Comparison of ENCODE assay signal across 1 cellular context in genomic region chr1:9689011-9689706, GRCh38.
TF ChIP-seq lines count a peak whose summit lies in the region.

No MANE protein-coding gene starts in this region.

TF ChIP-seq in HepG2, 621 proteins besides CTCF, POLR2A, EP300 and RAD21 (continued from another document and continues in another):
- no peak for TF ChIP-seq MAZ (IDR thresholded peaks at IDR 0.05; ENCODE audit: borderline replicate concordance, low read depth, low read length)
- TF ChIP-seq MAZ (CRISPR knock-in tag; IDR thresholded peaks at IDR 0.05; ENCODE audit: low read depth): 0 out of 2 replicates have a peak, but pooled peaks have one; percentile 35
- TF ChIP-seq ZSCAN31 (CRISPR knock-in tag; IDR thresholded peaks at IDR 0.05; ENCODE audit: low read depth): no peak
- TF ChIP-seq ZNF687 (CRISPR knock-in tag; IDR thresholded peaks at IDR 0.05): peak; percentile 62
- 0 out of 2 replicates have a peak, but pooled peaks have one; percentile 44 for TF ChIP-seq HIVEP1 (CRISPR knock-in tag; IDR thresholded peaks at IDR 0.05)
- TF ChIP-seq MNT (IDR thresholded peaks at IDR 0.05): no peak
- TF ChIP-seq NR1H2 (CRISPR knock-in tag; IDR thresholded peaks at IDR 0.05; ENCODE audit: borderline replicate concordance, low read depth): no peak
- no peak for TF ChIP-seq ZNF615 (CRISPR knock-in tag; IDR thresholded peaks at IDR 0.05; ENCODE audit: borderline replicate concordance)
- peak; percentile 54; the same call in 1 of the 2 replicates for TF ChIP-seq MXD1 (CRISPR knock-in tag; IDR thresholded peaks at IDR 0.05)
- peak; percentile 75; the same call in 1 of the 2 replicates for TF ChIP-seq ZMYM2 (CRISPR knock-in tag; IDR thresholded peaks at IDR 0.05)
- TF ChIP-seq KIAA2018 (CRISPR knock-in tag; IDR thresholded peaks at IDR 0.05; ENCODE audit: borderline replicate concordance): no peak
- peak; percentile 42; the same call in 1 of the 2 replicates for TF ChIP-seq ZFY (CRISPR knock-in tag; IDR thresholded peaks at IDR 0.05)
- peak; percentile 21; the same call in 1 of the 2 replicates for TF ChIP-seq KAT2B (IDR thresholded peaks at IDR 0.05; ENCODE audit: borderline replicate concordance, low read depth, low read length)
- TF ChIP-seq TBX3 (IDR thresholded peaks at IDR 0.05; ENCODE audit: borderline replicate concordance): peak; percentile 28; the same call in 1 of the 2 replicates
- TF ChIP-seq ZFX (CRISPR knock-in tag; IDR thresholded peaks at IDR 0.05; ENCODE audit: low read depth): peak; percentile 64; the same call in 1 of the 2 replicates
- peak; percentile 79; the same call in 1 of the 2 replicates for TF ChIP-seq SIX4 (CRISPR knock-in tag; IDR thresholded peaks at IDR 0.05)
- 0 out of 4 replicates have a peak, but pooled peaks of 1 of the 2 experiments have one; percentile 14 for TF ChIP-seq HMGXB4 (CRISPR knock-in tag; IDR thresholded peaks at IDR 0.05; ENCODE audit: borderline replicate concordance in 1 of 2, low read depth in 1 of 2)
- 0 out of 2 replicates have a peak, but pooled peaks have one; percentile 32 for TF ChIP-seq ZNF350 (CRISPR knock-in tag; IDR thresholded peaks at IDR 0.05; ENCODE audit: borderline replicate concordance, low read depth)
- TF ChIP-seq ATF6 (CRISPR knock-in tag; conservative IDR thresholded peaks at IDR 0.05): no peak
- no peak for TF ChIP-seq PPARG (CRISPR knock-in tag; conservative IDR thresholded peaks at IDR 0.05)
- peak; percentile 24; the same call in 1 of the 2 replicates for TF ChIP-seq ZNF770 (CRISPR knock-in tag; IDR thresholded peaks at IDR 0.05)
- TF ChIP-seq RNF219 (CRISPR knock-in tag; IDR thresholded peaks at IDR 0.05): 0 out of 2 replicates have a peak, but pooled peaks have one; percentile 46
- TF ChIP-seq RFX3 (CRISPR knock-in tag; IDR thresholded peaks at IDR 0.05): peak; percentile 39; the same call in 1 of the 2 replicates
- TF ChIP-seq ELF1 (CRISPR knock-in tag; IDR thresholded peaks at IDR 0.05): no peak
- peak; percentile 42; the same call in 1 of the 2 replicates for TF ChIP-seq ATF2 (CRISPR knock-in tag; IDR thresholded peaks at IDR 0.05)
- TF ChIP-seq SP1 (IDR thresholded peaks at IDR 0.05): no peak
- TF ChIP-seq SP1 (CRISPR knock-in tag; IDR thresholded peaks at IDR 0.05): peak; percentile 11; the same call in 1 of the 2 replicates
